In genomic region chr3:47247131-47248064, GRCh38 we compare ENCODE assay signal across 1 cellular context.
TF ChIP-seq lines count a peak whose summit lies in the region.

No MANE protein-coding gene starts in this region.

TF ChIP-seq in H1, 55 proteins besides CTCF, POLR2A, EP300 and RAD21:
- TF ChIP-seq SAP30 (IDR thresholded peaks at IDR 0.05; ENCODE audit: insufficient read depth, insufficient replicate concordance, low read length) (no peak), CHD7 (IDR thresholded peaks at IDR 0.05; ENCODE audit: insufficient replicate concordance, low read length) (no peak)
